Comparison of ENCODE assay signal across 2 cellular contexts in genomic region chr20:59824711-59825562, GRCh38.
TF ChIP-seq lines count a peak whose summit lies in the region.

No MANE protein-coding gene starts in this region.

TF ChIP-seq in SK-N-SH, 30 proteins besides CTCF, POLR2A, EP300 and RAD21:
- no peak for TF ChIP-seq USF2 (IDR thresholded peaks at IDR 0.05; ENCODE audit: borderline replicate concordance, low read depth, low read length)
- TF ChIP-seq TEAD4 (IDR thresholded peaks at IDR 0.05; ENCODE audit: borderline replicate concordance, insufficient read depth), result no peak
- no peak for TF ChIP-seq FOXM1 (IDR thresholded peaks at IDR 0.05; ENCODE audit: low read depth)
- no peak for TF ChIP-seq ELF1 (IDR thresholded peaks at IDR 0.05)
- no peak for TF ChIP-seq JUND (IDR thresholded peaks at IDR 0.05)
- TF ChIP-seq MEF2A (IDR thresholded peaks at IDR 0.05; ENCODE audit: borderline replicate concordance, low read depth), result no peak
- TF ChIP-seq EZH2phosphoT487 (IDR thresholded peaks at IDR 0.05; ENCODE audit: borderline replicate concordance, low read depth), result no peak
- TF ChIP-seq PBX3 (IDR thresholded peaks at IDR 0.05), result no peak
- no peak for TF ChIP-seq MXI1 (IDR thresholded peaks at IDR 0.05; ENCODE audit: low read depth, low read length)
- no peak for TF ChIP-seq FOXJ3 (CRISPR knock-in tag; IDR thresholded peaks at IDR 0.05)
- no peak for TF ChIP-seq POLR2AphosphoS5 (IDR thresholded peaks at IDR 0.05; ENCODE audit: low read depth, low read length)
- no peak for TF ChIP-seq GABPA (IDR thresholded peaks at IDR 0.05; ENCODE audit: low read depth)
- no peak for TF ChIP-seq SMC3 (IDR thresholded peaks at IDR 0.05; ENCODE audit: low read depth, low read length)
- no peak for TF ChIP-seq YY1 (IDR thresholded peaks at IDR 0.05; ENCODE audit: low read depth)
- no peak for TF ChIP-seq USF1 (IDR thresholded peaks at IDR 0.05; ENCODE audit: borderline replicate concordance, low read depth)
- TF ChIP-seq SIN3A (IDR thresholded peaks at IDR 0.05; ENCODE audit: borderline replicate concordance, low read depth, low read length), result no peak
- no peak for TF ChIP-seq TAF1 (IDR thresholded peaks at IDR 0.05; ENCODE audit: borderline replicate concordance, low read depth, low read length)

TF ChIP-seq in SK-N-SH treated with all-trans-retinoic acid at 6 μM for 48 hours, 23 proteins besides CTCF, POLR2A, EP300 and RAD21:
- TF ChIP-seq ZFP3 (CRISPR knock-in tag; IDR thresholded peaks at IDR 0.05), result no peak
TF ChIP-seq in SK-N-SH treated with all-trans-retinoic acid at 6 μM for 48 hours: peak in this region for 0.
